ENCODE assay signal across 15 cellular contexts in the genomic region with DNA sequence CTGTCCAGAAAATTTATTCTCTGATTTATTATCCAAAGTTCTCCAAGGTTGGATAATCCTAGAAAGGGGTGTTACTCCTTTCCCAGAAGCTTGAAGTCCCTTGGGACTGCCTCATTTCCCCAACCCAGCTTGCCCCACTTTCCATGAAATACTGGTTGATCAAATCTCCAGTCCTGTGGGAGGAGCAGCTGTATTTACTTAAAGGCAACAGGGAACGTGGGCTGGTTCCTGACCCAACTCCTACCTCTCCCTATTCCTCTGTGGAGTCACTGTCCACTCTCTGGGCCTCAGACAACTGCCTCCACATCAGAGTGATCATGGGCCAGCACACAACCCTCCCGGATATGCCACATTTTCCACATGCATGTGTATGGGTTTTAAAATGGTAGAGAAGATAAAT.
"Had no signal": no experiment of that assay in that cellular context is flagged by ENCODE, and none has a peak within 500 bp of the region (broad histone marks: within the 10 kb centered on the region; RNA-seq: fewer than 3 reads in every experiment).

No MANE protein-coding gene starts in this region.

- H3K4me3 ChIP-seq: prostate gland, suprapubic skin had no signal

- H3K36me3 Mint-ChIP-seq: activated naive CD4-positive, alpha-beta T cell treated with anti-CD3 and anti-CD28 coated beads, Interleukin-2, amount 50 U/mL, for 24 hours; naive thymus-derived CD8-positive, alpha-beta T cell; WTC11 had no signal

- H3K4me1 Mint-ChIP-seq: activated CD4-positive, alpha-beta memory T cell treated with anti-CD3 and anti-CD28 coated beads, Interleukin-2, amount 10 ng/mL, durations not matched to agents 7 days and 5 days; activated naive CD4-positive, alpha-beta T cell treated with anti-CD3 and anti-CD28 coated beads, Interleukin-2, amount 50 U/mL, for 24 hours had no signal

- H3K27me3 Mint-ChIP-seq: activated CD4-positive, alpha-beta memory T cell treated with anti-CD3 and anti-CD28 coated beads, Interleukin-2, amount 10 ng/mL, durations not matched to agents 7 days and 5 days; type B pancreatic cell had no signal

- H3K27ac Mint-ChIP-seq: activated CD4-positive, alpha-beta memory T cell treated with anti-CD3 and anti-CD28 coated beads, Interleukin-2, amount 10 ng/mL, durations not matched to agents 7 days and 5 days; activated naive CD4-positive, alpha-beta T cell treated with anti-CD3 and anti-CD28 coated beads, Interleukin-2, amount 50 U/mL, for 24 hours; naive thymus-derived CD8-positive, alpha-beta T cell; type B pancreatic cell; WTC11 had no signal

- H3K36me3 ChIP-seq: prostate gland had no signal

- ATAC-seq: activated T-cell treated with anti-CD3 and anti-CD28 coated beads, Interleukin-2, amount 50 U/mL, for 4 hours; esophagus mucosa; naive thymus-derived CD8-positive, alpha-beta T cell; right cardiac atrium; stimulated activated naive CD8-positive, alpha-beta T cell treated with anti-CD3 and anti-CD28 coated beads, Interleukin-15, Interleukin-2, amounts not matched to agents 100 U/mL and 50 U/mL, for 24 hours; WTC11 had no signal

- DNase-seq: activated CD4-positive, alpha-beta memory T cell treated with anti-CD3 and anti-CD28 coated beads, Interleukin-2, amount 10 ng/mL, durations not matched to agents 7 days and 5 days; activated CD4-positive, alpha-beta T cell treated with anti-CD3 and anti-CD28 coated beads for 4 hours; activated effector memory CD4-positive, alpha-beta T cell treated with anti-CD3 and anti-CD28 coated beads, Interleukin-2, amount 50 U/mL, for 16 hours; activated T-cell treated with anti-CD3 and anti-CD28 coated beads, Interleukin-2, amount 50 U/mL, for 4 hours; hippocampal formation; mesenchymal stem cell; naive thymus-derived CD8-positive, alpha-beta T cell; right cardiac atrium; stimulated activated naive CD8-positive, alpha-beta T cell treated with anti-CD3 and anti-CD28 coated beads, Interleukin-15, Interleukin-2, amounts not matched to agents 100 U/mL and 50 U/mL, for 24 hours had no signal

- H3K4me3 Mint-ChIP-seq: activated CD4-positive, alpha-beta memory T cell treated with anti-CD3 and anti-CD28 coated beads, Interleukin-2, amount 10 ng/mL, durations not matched to agents 7 days and 5 days; activated naive CD4-positive, alpha-beta T cell treated with anti-CD3 and anti-CD28 coated beads, Interleukin-2, amount 50 U/mL, for 24 hours; activated T-cell treated with anti-CD3 and anti-CD28 coated beads, Interleukin-2, amount 50 U/mL, for 4 hours; naive thymus-derived CD8-positive, alpha-beta T cell; type B pancreatic cell; WTC11 had no signal

- H3K4me1 ChIP-seq: prostate gland, suprapubic skin had no signal

- H3K9me3 ChIP-seq: prostate gland, suprapubic skin had no signal

- H3K9me3 Mint-ChIP-seq: activated CD4-positive, alpha-beta memory T cell treated with anti-CD3 and anti-CD28 coated beads, Interleukin-2, amount 10 ng/mL, durations not matched to agents 7 days and 5 days; activated naive CD4-positive, alpha-beta T cell treated with anti-CD3 and anti-CD28 coated beads, Interleukin-2, amount 50 U/mL, for 24 hours; activated T-cell treated with anti-CD3 and anti-CD28 coated beads, Interleukin-2, amount 50 U/mL, for 4 hours; WTC11 had no signal

- H3K27ac ChIP-seq: prostate gland, suprapubic skin had no signal
